Comparison of ENCODE assay signal across 16 cellular contexts in genomic region chr3:160837394-160837975, GRCh38.
DNase-seq lines count a peak whose midpoint lies in the region; ATAC-seq lines count a peak whose summit lies in the region.
"Had no signal": no experiment of that assay in that cellular context is flagged by ENCODE, and none has a peak within 500 bp of the region (broad histone marks: within the 10 kb centered on the region; RNA-seq: fewer than 3 reads in every experiment).

No MANE protein-coding gene starts in this region.

- no peak overlapping the region for H3K4me2 ChIP-seq in neuronal stem cell (ENCODE audit: insufficient read depth, low read length, poor library complexity, severe bottlenecking)
- H3K4me2 ChIP-seq: neural progenitor cell had no signal

- no peak overlapping the region for H3K27ac Mint-ChIP-seq in stimulated activated effector memory CD8-positive, alpha-beta T cell treated with anti-CD3 and anti-CD28 coated beads, Interleukin-12 subunit alpha, Interleukin-12 subunit beta, amount 100 ng/mL, for 72 hours
- H3K27ac Mint-ChIP-seq: CD4-positive, alpha-beta memory T cell; neural progenitor cell; T-helper 17 cell had no signal

- H3K36me3 ChIP-seq in neuronal stem cell (replicated peaks in 1 of 2; ENCODE audit: control insufficient read depth in 2 of 2, insufficient read depth in 2 of 2, low read length in 2 of 2): no peaks in the 10 kb centered on the region
- H3K36me3 ChIP-seq: adrenal gland, neural progenitor cell had no signal

- H2BK12ac ChIP-seq in neuronal stem cell (ENCODE audit: low read length): no peak overlapping the region

- H3K4me3 ChIP-seq in neuronal stem cell (ENCODE audit: low read length in 2 of 2): no peak overlapping the region
- H3K4me3 ChIP-seq: adrenal gland, neural progenitor cell had no signal

- H2BK15ac ChIP-seq in neuronal stem cell (ENCODE audit: low read length): no peak overlapping the region

- H3K4me1 ChIP-seq in neuronal stem cell (ENCODE audit: control insufficient read depth in 2 of 2, insufficient read depth in 1 of 2, low read depth in 1 of 2, low read length in 2 of 2): peaks cover 2 to 13% of the 10 kb centered on the region in 2 donors
- H3K4me1 ChIP-seq: neural progenitor cell had no signal

- no peak overlapping the region for H3K4ac ChIP-seq in neuronal stem cell (ENCODE audit: low read length)

- H4K91ac ChIP-seq in neuronal stem cell (ENCODE audit: low read depth, low read length, poor library complexity): no peak overlapping the region

- no peak overlapping the region for H2AFZ ChIP-seq in neuronal stem cell (ENCODE audit: low read length)
- H2AFZ ChIP-seq: neural progenitor cell had no signal

- peak; percentile 51 for ATAC-seq in esophagus mucosa
- ATAC-seq in stimulated activated effector memory CD8-positive, alpha-beta T cell treated with anti-CD3 and anti-CD28 coated beads, Interleukin-12 subunit alpha, Interleukin-12 subunit beta, amount 100 ng/mL, for 72 hours: peak; percentile 46
- no peak for ATAC-seq in GM21381 (IDR thresholded peaks at IDR 0.05; ENCODE audit: unreplicated experiment)
- ATAC-seq: activated T-cell treated with anti-CD3 and anti-CD28 coated beads, Interleukin-2, amount 50 U/mL, for 4 hours; T-helper 17 cell had no signal

- WGBS in neuronal stem cell (ENCODE audit: extremely low coverage in 2 of 2, insufficient read length in 2 of 2, insufficient replicate concordance in 1 of 2), 2 donors: no CpG with 5 or more reads among the region's 3 CpGs

- peaks cover 2% of the 10 kb centered on the region for H3K79me1 ChIP-seq in neuronal stem cell (ENCODE audit: low read depth, low read length)

- no peaks in the 10 kb centered on the region for H3K27me3 ChIP-seq in neuronal stem cell (ENCODE audit: control insufficient read depth in 3 of 3, insufficient read depth in 3 of 3, low read depth in 1 of 3, low read length in 3 of 3)
- H3K27me3 ChIP-seq: adrenal gland, neural progenitor cell had no signal

- no peak overlapping the region for H2BK5ac ChIP-seq in neuronal stem cell (ENCODE audit: low read length)

- DNase-seq in SIG-M5 treated with dmso at 0.1 percent for 504 hours (lab: John Stamatoyannopoulos, UW; ENCODE audit: unreplicated experiment): peak; percentile 60
- no peak for DNase-seq in SIG-M5 (lab: John Stamatoyannopoulos, UW)
- DNase-seq in NOMO-1 (lab: John Stamatoyannopoulos, UW; ENCODE audit: unreplicated experiment in 2 of 2): peak; percentile 80 to 92
- no peak for DNase-seq in stimulated activated effector memory CD8-positive, alpha-beta T cell treated with anti-CD3 and anti-CD28 coated beads, Interleukin-12 subunit alpha, Interleukin-12 subunit beta, amount 100 ng/mL, for 72 hours (ENCODE audit: low spot score in 2 of 2)
- DNase-seq in neuronal stem cell (ENCODE audit: low spot score): no peak
- no peak for DNase-seq in NCI-H1694 (lab: John Stamatoyannopoulos, UW)
- DNase-seq: activated T-cell treated with anti-CD3 and anti-CD28 coated beads, Interleukin-2, amount 50 U/mL, for 4 hours; adrenal gland; CD4-positive, alpha-beta memory T cell; GOT3; stimulated activated naive CD4-positive, alpha-beta T cell treated with Interleukin-2 at 50 U/mL for 16 hours; T-helper 17 cell had no signal

- no peak overlapping the region for H3K18ac ChIP-seq in neuronal stem cell (ENCODE audit: low read length)

- peaks cover 16% of the 10 kb centered on the region for H3K9me3 Mint-ChIP-seq in stimulated activated effector memory CD8-positive, alpha-beta T cell treated with anti-CD3 and anti-CD28 coated beads, Interleukin-12 subunit alpha, Interleukin-12 subunit beta, amount 100 ng/mL, for 72 hours

- no peak overlapping the region for H2BK120ac ChIP-seq in neuronal stem cell (ENCODE audit: low read depth, low read length)

- no peak overlapping the region for H3K4me3 Mint-ChIP-seq in stimulated activated effector memory CD8-positive, alpha-beta T cell treated with anti-CD3 and anti-CD28 coated beads, Interleukin-12 subunit alpha, Interleukin-12 subunit beta, amount 100 ng/mL, for 72 hours
- H3K4me3 Mint-ChIP-seq: activated T-cell treated with anti-CD3 and anti-CD28 coated beads, Interleukin-2, amount 50 U/mL, for 4 hours; CD4-positive, alpha-beta memory T cell; neural progenitor cell; T-helper 17 cell had no signal

- no peak overlapping the region for H3K23ac ChIP-seq in neuronal stem cell (ENCODE audit: low read depth, low read length, poor library complexity)

- no peak overlapping the region for H3K14ac ChIP-seq in neuronal stem cell (ENCODE audit: low read length)

- H4K8ac ChIP-seq in neuronal stem cell (ENCODE audit: low read depth, low read length): no peak overlapping the region

- no peaks in the 10 kb centered on the region for H3K36me3 Mint-ChIP-seq in stimulated activated effector memory CD8-positive, alpha-beta T cell treated with anti-CD3 and anti-CD28 coated beads, Interleukin-12 subunit alpha, Interleukin-12 subunit beta, amount 100 ng/mL, for 72 hours
- H3K36me3 Mint-ChIP-seq: neural progenitor cell had no signal

- no peak overlapping the region for H3K9ac ChIP-seq in neuronal stem cell (ENCODE audit: low read depth, low read length, poor library complexity)
- H3K9ac ChIP-seq: neural progenitor cell had no signal

- no peak overlapping the region for H2AK5ac ChIP-seq in neuronal stem cell (ENCODE audit: low read depth, low read length)

- H3K27ac ChIP-seq in neuronal stem cell (replicated peaks; ENCODE audit: low read length): no peak overlapping the region
- H3K27ac ChIP-seq: 22Rv1, adrenal gland, neural progenitor cell had no signal

- peaks cover 12% of the 10 kb centered on the region for H3K4me1 Mint-ChIP-seq in stimulated activated effector memory CD8-positive, alpha-beta T cell treated with anti-CD3 and anti-CD28 coated beads, Interleukin-12 subunit alpha, Interleukin-12 subunit beta, amount 100 ng/mL, for 72 hours

- peaks cover 0 to 12% of the 10 kb centered on the region in 2 donors for H3K9me3 ChIP-seq in neuronal stem cell (replicated peaks in 1 of 2; ENCODE audit: control insufficient read depth in 2 of 2, insufficient read depth in 1 of 2, low read depth in 1 of 2, low read length in 2 of 2)

Comparison
In these comparisons a context has a peak if more than half of its experiments do, and no peak if none do; other contexts are left out.
1. DNase-seq: peak in SIG-M5 treated with dmso at 0.1 percent for 504 hours (single experiment) and NOMO-1 (2 of 2); none in SIG-M5 (single experiment), stimulated activated effector memory CD8-positive, alpha-beta T cell treated with anti-CD3 and anti-CD28 coated beads, Interleukin-12 subunit alpha, Interleukin-12 subunit beta, amount 100 ng/mL, for 72 hours (0 of 2), neuronal stem cell (single experiment) and NCI-H1694 (single experiment).